In the genomic region with DNA sequence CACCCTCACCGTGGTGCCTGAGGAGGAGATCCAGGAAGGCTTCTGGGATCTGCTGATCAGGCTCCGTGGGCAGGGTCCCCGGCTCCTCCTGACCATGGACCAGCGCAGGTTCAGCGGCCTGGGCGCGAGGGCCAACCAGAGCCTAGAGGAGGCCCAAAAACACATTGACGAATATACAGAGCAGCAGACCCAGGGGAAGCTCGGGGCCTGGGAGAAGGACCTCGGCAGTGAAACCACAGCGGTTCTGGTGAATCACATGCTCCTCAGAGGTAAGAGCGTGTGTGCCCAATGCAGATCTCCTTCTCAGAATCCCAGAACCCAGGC, we compare ENCODE assay signal across 9 cellular contexts. TPM values are rescaled to one million over a fixed set of nuclear protein-coding genes. Genes with fewer than 3 reads are reported as not detected.
"Had no signal": no experiment of that assay in that cellular context is flagged by ENCODE, and none has a peak within 500 bp of the region (broad histone marks: within the 10 kb centered on the region; RNA-seq: fewer than 3 reads in every experiment).

No MANE protein-coding gene starts in this region.

- H3K4me1 ChIP-seq: HAP-1 had no signal

- DNase-seq: GM23248, GOT3, H7, HFFc6 had no signal

- H3K4me3 ChIP-seq: GM23248, HAP-1 had no signal

- ATAC-seq: HepG2 had no signal

- H2AFZ ChIP-seq: GM23248 had no signal

- H3K36me3 ChIP-seq: HAP-1 had no signal

- H3K9ac ChIP-seq: GM23248 had no signal

- H3K27ac ChIP-seq: GM23248, HL-60 had no signal

- H3K9me3 ChIP-seq: HAP-1 had no signal

RNA-seq across cellular contexts. Expression of a gene that starts 29.4 kb away (rescaled TPM):
- total RNA-seq: H7, HFFc6, HT1080 had no signal
- polyA plus RNA-seq: IgD-negative memory B cell had no signal
